In genomic region chr10:5843814-5844705, GRCh38 we compare ENCODE assay signal across 14 cellular contexts. TPM values are rescaled to one million over a fixed set of nuclear protein-coding genes. Genes with fewer than 3 reads are reported as not detected.
DNase-seq lines count a peak whose midpoint lies in the region; ATAC-seq and TF ChIP-seq lines count a peak whose summit lies in the region.
"Had no signal": no experiment of that assay in that cellular context is flagged by ENCODE, and none has a peak within 500 bp of the region (broad histone marks: within the 10 kb centered on the region; RNA-seq: fewer than 3 reads in every experiment).

No MANE protein-coding gene starts in this region.

- BruUV-seq in mammary epithelial cell (replicated peaks; lab: Mats Ljungman, UMichigan), result no TSS peak

- peak; percentile 14 for ATAC-seq in HG03354 (IDR thresholded peaks at IDR 0.05; ENCODE audit: poor library complexity, severe bottlenecking, unreplicated experiment)
- ATAC-seq in central memory CD8-positive, alpha-beta T cell (replicated peaks; ENCODE audit: extremely low read depth, poor library complexity, severe bottlenecking), result no peak
- ATAC-seq in stimulated activated naive CD8-positive, alpha-beta T cell treated with anti-CD3 and anti-CD28 coated beads, Interleukin-15, Interleukin-2, amounts not matched to agents 100 U/mL and 50 U/mL, for 24 hours, result peak; percentile 78
- ATAC-seq: natural killer cell treated with Interleukin-12 subunit alpha and Interleukin-12 subunit beta and Interleukin-15 and Interleukin-18, amount 100 ng/mL, for 72 hours; PC-3 had no signal

- 87% methylated on average over 9 of the region's 9 CpGs for WGBS in mammary epithelial cell (ENCODE audit: low coverage, missing lambda C conversion rate)

- in situ Hi-C loops in mammary epithelial cell (cut with MboI; ENCODE audit: low sequenced_read_pairs in 2 of 2), result no loop called here

- H3K9ac ChIP-seq in mammary epithelial cell (ENCODE audit: insufficient read depth, low read length), result no peak overlapping the region

- H2AFZ ChIP-seq in mammary epithelial cell (ENCODE audit: low read depth, low read length), result no peak overlapping the region

- H3K4me1 ChIP-seq in mammary epithelial cell (ENCODE audit: insufficient read depth, low read length), result peaks cover 12% of the 10 kb centered on the region
- no peaks in the 10 kb centered on the region for H3K4me1 ChIP-seq in breast epithelium

- DNase-seq in mammary epithelial cell, result no peak
- DNase-seq in breast epithelium (ENCODE audit: low spot score in 2 of 2), result no peak
- DNase-seq in central memory CD8-positive, alpha-beta T cell (ENCODE audit: low spot score in 2 of 2), result no peak
- DNase-seq in stimulated activated naive CD8-positive, alpha-beta T cell treated with anti-CD3 and anti-CD28 coated beads, Interleukin-15, Interleukin-2, amounts not matched to agents 100 U/mL and 50 U/mL, for 24 hours, result no peak
- no peak for DNase-seq in anterior cingulate cortex (lab: John Stamatoyannopoulos, UW)
- DNase-seq in NCI-H2107 treated with DMSO at 0.1 percent for 48 hours (lab: John Stamatoyannopoulos, UW; ENCODE audit: unreplicated experiment), result no peak
- DNase-seq in cerebellar nuclear complex (lab: John Stamatoyannopoulos, UW), result no peak
- DNase-seq: DMS53, GOT3, NCI-H2029, NCI-H510A treated with DMSO at 0.1 percent for 48 hours, PC-3 had no signal

- H3K27me3 Mint-ChIP-seq in central memory CD8-positive, alpha-beta T cell, result peaks cover 16% of the 10 kb centered on the region

- H3K4me1 Mint-ChIP-seq in central memory CD8-positive, alpha-beta T cell, result no peaks in the 10 kb centered on the region

- no peaks in the 10 kb centered on the region for H4K20me1 ChIP-seq in mammary epithelial cell (ENCODE audit: insufficient read depth, low read length)

- no peak overlapping the region for H3K27ac ChIP-seq in mammary epithelial cell (ENCODE audit: insufficient read depth, low read depth, low read length)
- H3K27ac ChIP-seq in breast epithelium, result peak overlapping the region in 1 of 2 donors; percentile 0

- H3K9me3 Mint-ChIP-seq in central memory CD8-positive, alpha-beta T cell, result no peaks in the 10 kb centered on the region
- H3K9me3 Mint-ChIP-seq: natural killer cell treated with Interleukin-12 subunit alpha and Interleukin-12 subunit beta and Interleukin-15 and Interleukin-18, amount 100 ng/mL, for 72 hours had no signal

- H3K4me2 ChIP-seq in mammary epithelial cell (ENCODE audit: insufficient read depth, low read depth, low read length), result peak overlapping the region; percentile 6

- intact Hi-C loops in mammary epithelial cell (cut with micrococcal nuclease), result no loop called here
- intact Hi-C loops in breast epithelium (cut with DNase I; ENCODE audit: low total_unique reads), result no loop called here

- no peak for TF ChIP-seq POLR2A in breast epithelium (IDR thresholded peaks at IDR 0.05)

- TF ChIP-seq CTCF in mammary epithelial cell (conservative IDR thresholded peaks at IDR 0.05 in 1 of 2, IDR thresholded peaks at IDR 0.05 in 1 of 2; ENCODE audit: extremely low read depth in 1 of 2, insufficient read depth in 1 of 2, low read depth in 1 of 2, low read length in 2 of 2) (no peak), breast epithelium (IDR thresholded peaks at IDR 0.05) (no peak)

- CTCF ChIA-PET in mammary epithelial cell (lab: Charles Lee; ENCODE audit: low non-redundant PET), result no interaction called here

- H3K27ac Mint-ChIP-seq in central memory CD8-positive, alpha-beta T cell (ENCODE audit: low read depth), result peak overlapping the region; percentile 17

- H3K36me3 ChIP-seq in mammary epithelial cell (ENCODE audit: insufficient read depth, low read length) (no peaks in the 10 kb centered on the region), breast epithelium (no peaks in the 10 kb centered on the region)

- peaks cover 3% of the 10 kb centered on the region for H3K36me3 Mint-ChIP-seq in central memory CD8-positive, alpha-beta T cell (ENCODE audit: insufficient read depth)
- H3K36me3 Mint-ChIP-seq: natural killer cell treated with Interleukin-12 subunit alpha and Interleukin-12 subunit beta and Interleukin-15 and Interleukin-18, amount 100 ng/mL, for 72 hours had no signal

- dilution Hi-C loops in mammary epithelial cell (cut with HindIII; ENCODE audit: low sequenced_read_pairs), result no loop called here

- H3K4me3 ChIP-seq in mammary epithelial cell (replicated peaks in 1 of 3; ENCODE audit: insufficient read depth in 1 of 3, low read depth in 2 of 3, low read length in 3 of 3) (no peak overlapping the region), breast epithelium (no peak overlapping the region)

- no peaks in the 10 kb centered on the region for H3K79me2 ChIP-seq in mammary epithelial cell (ENCODE audit: insufficient read depth, low read length)

- H3K27me3 ChIP-seq in mammary epithelial cell (ENCODE audit: insufficient read depth, low read length) (peaks cover 7% of the 10 kb centered on the region), breast epithelium (no peaks in the 10 kb centered on the region)

- no peak overlapping the region for H3K4me3 Mint-ChIP-seq in central memory CD8-positive, alpha-beta T cell
- H3K4me3 Mint-ChIP-seq: natural killer cell treated with Interleukin-12 subunit alpha and Interleukin-12 subunit beta and Interleukin-15 and Interleukin-18, amount 100 ng/mL, for 72 hours had no signal

- no peaks in the 10 kb centered on the region for H3K9me3 ChIP-seq in mammary epithelial cell (replicated peaks; ENCODE audit: insufficient read depth, low read length)
- H3K9me3 ChIP-seq in breast epithelium, result no peaks in the 10 kb centered on the region

RNA-seq across cellular contexts. Expression of gene GDI2, which starts 30.8 kb away (rescaled TPM):
- total RNA-seq in mammary epithelial cell (100 to 1,000 TPM; 202 to 306 TPM), breast epithelium (100 to 1,000 TPM; 249 to 342 (median 259) TPM)
- 193 TPM for polyA plus RNA-seq in mammary epithelial cell
- polyA minus RNA-seq in mammary epithelial cell, result 201 TPM

RNA-seq across cellular contexts. Expression of gene ANKRD16, which starts 45.6 kb away (rescaled TPM):
- total RNA-seq in mammary epithelial cell (1 to 10 TPM; 8.2 to 8.4 TPM), breast epithelium (10 to 100 TPM in 1 of 3 donors, 1 to 10 TPM in 2; 5.9 to 13.1 (median 8.8) TPM)
- polyA plus RNA-seq in mammary epithelial cell, result 6.8 TPM
- 2.8 TPM for polyA minus RNA-seq in mammary epithelial cell

RNA-seq across cellular contexts. Expression of gene FBH1, which starts 46.0 kb away (rescaled TPM):
- total RNA-seq in mammary epithelial cell (10 to 100 TPM; 62.7 to 77.3 TPM), breast epithelium (100 to 1,000 TPM in 2 of 3 donors, 10 to 100 TPM in 1; 91.2 to 115 (median 109) TPM)
- polyA plus RNA-seq in mammary epithelial cell, result 49.3 TPM
- 161 TPM for polyA minus RNA-seq in mammary epithelial cell
